Comparison of ENCODE assay signal across 14 cellular contexts in genomic region chr3:191253089-191253799, GRCh38. TPM values are rescaled to one million over a fixed set of nuclear protein-coding genes. Genes with fewer than 3 reads are reported as not detected.
DNase-seq lines count a peak whose midpoint lies in the region; ATAC-seq lines count a peak whose summit lies in the region.
"Had no signal": no experiment of that assay in that cellular context is flagged by ENCODE, and none has a peak within 500 bp of the region (broad histone marks: within the 10 kb centered on the region; RNA-seq: fewer than 3 reads in every experiment).

No MANE protein-coding gene starts in this region.

- H3K4me3 Mint-ChIP-seq in naive B cell: peak overlapping the region; percentile 53 to 86 (median 78)
- H3K4me3 Mint-ChIP-seq: activated CD8-positive, alpha-beta T cell treated with anti-CD3 and anti-CD28 coated beads for 36 hours; activated naive CD8-positive, alpha-beta T cell; naive thymus-derived CD4-positive, alpha-beta T cell had no signal

- H3K4me1 ChIP-seq in HUES48 (ENCODE audit: control insufficient read depth, insufficient read depth, low read length): peaks cover 62% of the 10 kb centered on the region

- ATAC-seq in GM18868 (IDR thresholded peaks at IDR 0.05; ENCODE audit: unreplicated experiment) (peak; percentile 48), GM21717 (IDR thresholded peaks at IDR 0.05; ENCODE audit: unreplicated experiment) (peak; percentile 45), naive B cell (ENCODE audit: low read depth in 2 of 2) (peak; percentile 78 to 80)
- ATAC-seq: activated CD8-positive, alpha-beta T cell treated with anti-CD3 and anti-CD28 coated beads for 36 hours; naive thymus-derived CD4-positive, alpha-beta T cell had no signal

- no peak overlapping the region for H3K9ac ChIP-seq in HUES48 (ENCODE audit: low read depth, low read length)

- DNase-seq in naive B cell (peak; percentile 58), AG20443 (ENCODE audit: low spot score) (no peak), HK-2 (ENCODE audit: unreplicated experiment) (no peak), NCI-H2107 (lab: John Stamatoyannopoulos, UW) (no peak)
- DNase-seq in activated CD4-positive, CD25-positive, alpha-beta regulatory T cell (lab: John Stamatoyannopoulos, UW): no peak
- DNase-seq: activated CD8-positive, alpha-beta T cell treated with anti-CD3 and anti-CD28 coated beads for 36 hours; naive thymus-derived CD4-positive, alpha-beta T cell; NCI-H187; stimulated activated CD8-positive, alpha-beta memory T cell treated with anti-CD3 and anti-CD28 coated beads, Interleukin-4, amount 100 ng/mL, for 48 hours had no signal

- H3K27me3 Mint-ChIP-seq in naive B cell: no peaks in the 10 kb centered on the region
- H3K27me3 Mint-ChIP-seq: activated CD8-positive, alpha-beta T cell treated with anti-CD3 and anti-CD28 coated beads for 36 hours; activated naive CD8-positive, alpha-beta T cell; naive thymus-derived CD4-positive, alpha-beta T cell had no signal

- H3K36me3 ChIP-seq in HUES48 (ENCODE audit: control insufficient read depth, insufficient read depth, low read length): no peaks in the 10 kb centered on the region

- peak overlapping the region; percentile 3; the same call in 1 of the 2 replicates for H3K4me3 ChIP-seq in HUES48 (ENCODE audit: low read depth, low read length)
- H3K4me3 ChIP-seq: smooth muscle cell had no signal

- no peaks in the 10 kb centered on the region for H3K9me3 Mint-ChIP-seq in naive B cell
- H3K9me3 Mint-ChIP-seq: activated CD8-positive, alpha-beta T cell treated with anti-CD3 and anti-CD28 coated beads for 36 hours; naive thymus-derived CD4-positive, alpha-beta T cell had no signal

- H3K27ac ChIP-seq in HUES48 (ENCODE audit: low read depth, low read length): peak overlapping the region; percentile 73

- H3K9me3 ChIP-seq in HUES48 (ENCODE audit: control insufficient read depth, insufficient read depth, low read length): no peaks in the 10 kb centered on the region

- H3K27me3 ChIP-seq in HUES48 (ENCODE audit: control insufficient read depth, insufficient read depth, low read length): no peaks in the 10 kb centered on the region

- peak overlapping the region; percentile 86 to 95 (median 93) for H3K27ac Mint-ChIP-seq in naive B cell
- H3K27ac Mint-ChIP-seq: activated CD8-positive, alpha-beta T cell treated with anti-CD3 and anti-CD28 coated beads for 36 hours; activated naive CD8-positive, alpha-beta T cell; naive thymus-derived CD4-positive, alpha-beta T cell had no signal

- H3K4me1 Mint-ChIP-seq in naive B cell: peaks cover 29 to 62% (median 36%) of the 10 kb centered on the region in 3 donors
- H3K4me1 Mint-ChIP-seq: naive thymus-derived CD4-positive, alpha-beta T cell had no signal

- peaks cover 0 to 3% of the 10 kb centered on the region in 2 donors for H3K36me3 Mint-ChIP-seq in naive B cell
- H3K36me3 Mint-ChIP-seq: activated naive CD8-positive, alpha-beta T cell; naive thymus-derived CD4-positive, alpha-beta T cell had no signal

RNA-seq across cellular contexts. Expression of gene OSTN, which starts 54.2 kb away (rescaled TPM):
- polyA plus RNA-seq in naive B cell (ENCODE audit: low read depth in 6 of 6): not detected
- polyA plus RNA-seq: naive thymus-derived CD4-positive, alpha-beta T cell had no signal
